ENCODE assay signal across 10 cellular contexts in the genomic region with DNA sequence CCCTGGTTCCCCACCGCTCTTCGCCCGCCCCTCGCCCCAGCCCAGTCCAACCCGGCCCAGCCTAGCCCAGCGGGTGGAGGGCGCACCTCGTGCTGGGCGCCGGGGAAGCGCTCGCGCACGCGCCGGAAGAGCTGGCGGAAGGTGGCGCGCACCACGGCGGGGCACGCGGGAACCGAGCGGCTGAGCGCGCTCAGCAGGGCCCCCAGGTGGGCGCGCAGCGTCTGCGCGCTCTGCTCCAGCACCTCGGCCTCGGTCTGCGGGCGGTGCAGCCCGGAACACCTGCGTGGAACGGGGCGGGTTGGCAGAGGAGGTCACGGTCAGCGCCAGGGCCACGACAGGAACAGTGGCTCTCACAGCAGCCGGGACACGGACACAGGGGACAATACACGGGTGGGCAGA. TPM values are rescaled to one million over a fixed set of nuclear protein-coding genes. Genes with fewer than 3 reads are reported as not detected.
DNase-seq lines count a peak whose midpoint lies in the region; ATAC-seq and TF ChIP-seq lines count a peak whose summit lies in the region.
"Not testable (repeated sequence)": the region's sequence is repeated elsewhere in the genome, so short reads cannot be mapped to it uniquely, and the experiment has no call there.
"Had no signal": no experiment of that assay in that cellular context is flagged by ENCODE, and none has a peak within 500 bp of the region (broad histone marks: within the 10 kb centered on the region; RNA-seq: fewer than 3 reads in every experiment).

No MANE protein-coding gene starts in this region.

- H4K20me1 ChIP-seq in PC-9 (ENCODE audit: insufficient read depth): not testable (repeated sequence)

- peaks cover 18% of the 10 kb centered on the region for H3F3A ChIP-seq in PC-9 (ENCODE audit: insufficient read depth, low read depth)

- DNase-seq in Caco-2 (peak in 1 of 2 experiments; percentile 53), endodermal cell (peak; percentile 66), mucosa of descending colon (peak in 2 of 3 donors; percentile 76 to 81)
- not testable (repeated sequence) for DNase-seq in PC-9
- DNase-seq in activated T-cell treated with anti-CD3 and anti-CD28 coated beads, Interleukin-2, amount 50 U/mL, for 48 hours: peak; percentile 70 to 80
- DNase-seq in stimulated activated CD8-positive, alpha-beta memory T cell treated with anti-CD3 and anti-CD28 coated beads, Interleukin-15, amount 100 ng/mL, for 4 hours (ENCODE audit: low read depth in 2 of 2): peak; percentile 35 to 55

- POLR2A ChIA-PET in Caco-2 (lab: Charles Lee); PC-9 (lab: Charles Lee; ENCODE audit: unreplicated experiment): not testable (repeated sequence)

- not testable (repeated sequence) for H3K4me1 ChIP-seq in Caco-2; PC-9 (replicated peaks; ENCODE audit: insufficient read depth); endodermal cell (ENCODE audit: control insufficient read depth, insufficient read depth, low read length)
- H3K4me1 ChIP-seq in mucosa of descending colon (ENCODE audit: low read depth): peaks cover 12% of the 10 kb centered on the region

- not testable (repeated sequence) for H3K27me3 ChIP-seq in Caco-2 (replicated peaks; ENCODE audit: control insufficient read depth, insufficient read depth, low read length); PC-9 (ENCODE audit: insufficient read depth, low read depth)
- peaks cover 11% of the 10 kb centered on the region for H3K27me3 ChIP-seq in endodermal cell (ENCODE audit: control insufficient read depth, insufficient read depth, low read length, poor library complexity, severe bottlenecking)

- H3K9me2 ChIP-seq in PC-9 (ENCODE audit: insufficient read depth): not testable (repeated sequence)

- H3K27me3 Mint-ChIP-seq in Caco-2 (ENCODE audit: insufficient read depth, unreplicated experiment): not testable (repeated sequence)
- peaks cover 28% of the 10 kb centered on the region for H3K27me3 Mint-ChIP-seq in endodermal cell (ENCODE audit: insufficient read depth)

- not testable (repeated sequence) for H3K9me3 Mint-ChIP-seq in Caco-2 (ENCODE audit: unreplicated experiment); endodermal cell

- H3K36me3 Mint-ChIP-seq in Caco-2 (ENCODE audit: insufficient read depth, unreplicated experiment); endodermal cell (ENCODE audit: low read depth): not testable (repeated sequence)

- H3K4me2 ChIP-seq in PC-9: peak overlapping the region; percentile 15; the same call in 1 of the 2 replicates

- TF ChIP-seq CTCF in Caco-2 (IDR thresholded peaks at IDR 0.05; ENCODE audit: insufficient read depth in 1 of 2, low read depth in 1 of 2, low read length in 1 of 2, severe bottlenecking in 1 of 2, unreplicated experiment in 1 of 2): peak; percentile 15 to 30
- not testable (repeated sequence) for TF ChIP-seq CTCF in PC-9 (conservative IDR thresholded peaks at IDR 0.05); mucosa of descending colon (IDR thresholded peaks at IDR 0.05)
- peak; percentile 37 for TF ChIP-seq CTCF in endodermal cell (conservative IDR thresholded peaks at IDR 0.05)

- H3K9me3 ChIP-seq in Caco-2; PC-9 (ENCODE audit: insufficient read depth, low read depth); endodermal cell (ENCODE audit: control insufficient read depth, low read length); mucosa of descending colon: not testable (repeated sequence)

- WGBS in endodermal cell (ENCODE audit: insufficient coverage in 1 of 2, insufficient read length in 1 of 2), 2 experiments: 5% methylated on average over 44 of the region's 46 CpGs; no CpG with 5 or more reads in 1 of the 2 experiments

- ATAC-seq in GM21390 (IDR thresholded peaks at IDR 0.05; ENCODE audit: unreplicated experiment) (peak; percentile 38), HG03469 (IDR thresholded peaks at IDR 0.05; ENCODE audit: unreplicated experiment) (peak; percentile 28), mucosa of descending colon (peak; percentile 49)

- H3K27ac Mint-ChIP-seq in Caco-2 (ENCODE audit: unreplicated experiment); endodermal cell: not testable (repeated sequence)

- H3K36me3 ChIP-seq in Caco-2 (ENCODE audit: control insufficient read depth, insufficient read depth, low read length); PC-9 (ENCODE audit: low read depth); endodermal cell (ENCODE audit: control insufficient read depth, insufficient read depth, low read length); mucosa of descending colon (ENCODE audit: low read depth): not testable (repeated sequence)

- H3K4me3 Mint-ChIP-seq in Caco-2 (ENCODE audit: unreplicated experiment) (peak overlapping the region; percentile 67), endodermal cell (peak overlapping the region; percentile 36)

- not testable (repeated sequence) for H2AFZ ChIP-seq in PC-9

- H3K27ac ChIP-seq in PC-9; endodermal cell (ENCODE audit: low read depth, low read length): not testable (repeated sequence)

- not testable (repeated sequence) for H3K9ac ChIP-seq in endodermal cell (ENCODE audit: extremely low read depth, low read length, poor library complexity, severe bottlenecking)

- intact Hi-C loops in Caco-2 (cut with micrococcal nuclease; ENCODE audit: unreplicated experiment); PC-9 (cut with micrococcal nuclease; ENCODE audit: unreplicated experiment); mucosa of descending colon (cut with DNase I, micrococcal nuclease): not testable (repeated sequence)

- CTCF ChIA-PET in Caco-2 (lab: Charles Lee); PC-9 (lab: Charles Lee): not testable (repeated sequence)

- BruUV-seq in Caco-2 (replicated peaks; lab: Mats Ljungman, UMichigan); PC-9 (replicated peaks; lab: Mats Ljungman, UMichigan): not testable (repeated sequence)

- not testable (repeated sequence) for H3K4me1 Mint-ChIP-seq in Caco-2 (ENCODE audit: low read depth, unreplicated experiment); endodermal cell

- not testable (repeated sequence) for H3K79me2 ChIP-seq in PC-9 (ENCODE audit: low read depth)

- peak overlapping the region; percentile 36 for H3K4me3 ChIP-seq in Caco-2 (ENCODE audit: low read depth, low read length)
- not testable (repeated sequence) for H3K4me3 ChIP-seq in PC-9; endodermal cell (ENCODE audit: low read length); mucosa of descending colon

RNA-seq across cellular contexts. Expression of gene DBNL, which starts 4.0 kb away (rescaled TPM):
- total RNA-seq in Caco-2 (2022) (83.2 and 85.5 TPM in 2 replicates), PC-9 (2021) (65.6 and 70.7 TPM in 2 replicates), endodermal cell (10 to 100 TPM; 47.0 to 50.9 TPM), mucosa of descending colon (10 to 100 TPM; 84.2 to 91.2 (median 89.8) TPM)
- 49.2 TPM for polyA plus RNA-seq in endodermal cell (2013, experiment 1 of 2)
- polyA plus RNA-seq in endodermal cell (2013, experiment 2 of 2): 46.7 TPM

RNA-seq across cellular contexts. Expression of gene PGAM2, which starts 24.9 kb away (rescaled TPM):
- total RNA-seq in Caco-2 (2022): not detected in 2 replicates
- total RNA-seq in PC-9 (2021): 4.2 and 9.7 TPM in 2 replicates
- 1 to 10 TPM; 1.2 to 1.3 TPM for total RNA-seq in endodermal cell
- 4.3 TPM for polyA plus RNA-seq in endodermal cell (2013, experiment 1 of 2)
- polyA plus RNA-seq in endodermal cell (2013, experiment 2 of 2): 4.4 TPM
- total RNA-seq in mucosa of descending colon: 1 to 10 TPM in 1 of 3 donors, under 1 TPM in 2; 0.84 to 1.4 (median 0.96) TPM
- total RNA-seq: HT1080 had no signal

RNA-seq across cellular contexts. Expression of gene POLM, which starts 41.8 kb away (rescaled TPM):
- 18.3 and 19.5 TPM in 2 replicates for total RNA-seq in Caco-2 (2022)
- total RNA-seq in PC-9 (2021): 58.8 and 59.1 TPM in 2 replicates
- 10 to 100 TPM; 23.6 to 27.0 TPM for total RNA-seq in endodermal cell
- 17.6 TPM for polyA plus RNA-seq in endodermal cell (2013, experiment 1 of 2)
- polyA plus RNA-seq in endodermal cell (2013, experiment 2 of 2): 16.5 TPM
- 10 to 100 TPM; 27.0 to 33.7 (median 28.1) TPM for total RNA-seq in mucosa of descending colon

RNA-seq across cellular contexts. Expression of gene SPDYE1, which starts 42.8 kb away (rescaled TPM):
- total RNA-seq in Caco-2 (2022) (not detected in 2 replicates), PC-9 (2021) (not detected in 2 replicates), endodermal cell (under 1 TPM in 1 of 2 donors, not detected in 1; 0.15 TPM), mucosa of descending colon (not detected)
- polyA plus RNA-seq in endodermal cell (2013, experiment 1 of 2): not detected
- not detected for polyA plus RNA-seq in endodermal cell (2013, experiment 2 of 2)
- total RNA-seq: HT1080, renal cortical epithelial cell had no signal
